In the genomic region with DNA sequence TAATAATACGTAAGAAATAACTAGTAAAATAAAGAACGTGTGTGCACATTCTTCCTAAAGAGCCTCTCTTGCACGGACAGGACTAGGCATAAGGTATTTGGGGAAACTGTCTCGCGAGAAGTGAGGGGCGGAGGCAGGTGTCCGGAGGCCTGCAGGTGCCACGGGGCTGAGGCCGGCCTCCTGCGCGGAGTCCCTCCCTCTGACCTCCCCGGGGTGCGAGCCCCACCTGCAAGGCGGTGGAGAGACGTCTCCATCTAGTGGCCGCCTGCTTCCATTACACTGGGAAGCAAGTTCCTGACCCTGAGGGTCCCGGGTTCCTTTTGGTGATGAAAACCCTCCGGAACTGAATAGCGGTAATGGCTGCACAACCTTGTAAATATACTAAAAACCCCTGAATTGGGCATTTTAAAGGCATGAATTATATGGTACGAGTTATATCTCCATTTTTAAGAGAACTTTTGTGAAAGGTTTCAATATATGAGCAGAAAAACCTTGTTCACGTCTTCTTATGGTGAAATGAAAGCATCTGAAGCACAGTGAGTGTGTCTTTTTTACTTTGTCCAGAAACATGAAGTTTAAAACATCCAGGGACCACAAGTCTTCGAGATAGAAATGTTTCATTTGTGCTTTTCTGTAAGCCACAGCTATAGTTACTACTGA, we compare ENCODE assay signal across 1 cellular context.
TF ChIP-seq lines count a peak whose summit lies in the region.

No MANE protein-coding gene starts in this region.

TF ChIP-seq in HepG2, 621 proteins besides CTCF, POLR2A, EP300 and RAD21 (continued from another document):
- TF ChIP-seq, protein P1, sequence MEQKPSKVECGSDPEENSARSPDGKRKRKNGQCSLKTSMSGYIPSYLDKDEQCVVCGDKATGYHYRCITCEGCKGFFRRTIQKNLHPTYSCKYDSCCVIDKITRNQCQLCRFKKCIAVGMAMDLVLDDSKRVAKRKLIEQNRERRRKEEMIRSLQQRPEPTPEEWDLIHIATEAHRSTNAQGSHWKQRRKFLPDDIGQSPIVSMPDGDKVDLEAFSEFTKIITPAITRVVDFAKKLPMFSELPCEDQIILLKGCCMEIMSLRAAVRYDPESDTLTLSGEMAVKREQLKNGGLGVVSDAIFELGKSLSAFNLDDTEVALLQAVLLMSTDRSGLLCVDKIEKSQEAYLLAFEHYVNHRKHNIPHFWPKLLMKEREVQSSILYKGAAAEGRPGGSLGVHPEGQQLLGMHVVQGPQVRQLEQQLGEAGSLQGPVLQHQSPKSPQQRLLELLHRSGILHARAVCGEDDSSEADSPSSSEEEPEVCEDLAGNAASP (CRISPR knock-in tag; IDR thresholded peaks at IDR 0.05; ENCODE audit: borderline replicate concordance), result 0 out of 2 replicates have a peak, but pooled peaks have one; percentile 18
- no peak for TF ChIP-seq ZNF143 (CRISPR knock-in tag; IDR thresholded peaks at IDR 0.05)
- TF ChIP-seq ZNF543 (CRISPR knock-in tag; IDR thresholded peaks at IDR 0.05), result no peak
- TF ChIP-seq ZNF331 (CRISPR knock-in tag; IDR thresholded peaks at IDR 0.05), result peak; percentile 15; the same call in 1 of the 2 replicates
- TF ChIP-seq, protein P2, sequence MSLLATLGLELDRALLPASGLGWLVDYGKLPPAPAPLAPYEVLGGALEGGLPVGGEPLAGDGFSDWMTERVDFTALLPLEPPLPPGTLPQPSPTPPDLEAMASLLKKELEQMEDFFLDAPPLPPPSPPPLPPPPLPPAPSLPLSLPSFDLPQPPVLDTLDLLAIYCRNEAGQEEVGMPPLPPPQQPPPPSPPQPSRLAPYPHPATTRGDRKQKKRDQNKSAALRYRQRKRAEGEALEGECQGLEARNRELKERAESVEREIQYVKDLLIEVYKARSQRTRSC (CRISPR knock-in tag; IDR thresholded peaks at IDR 0.05; ENCODE audit: low read depth), result no peak
- no peak for TF ChIP-seq ZC3H13 (CRISPR knock-in tag; IDR thresholded peaks at IDR 0.05)
- TF ChIP-seq, protein P3, sequence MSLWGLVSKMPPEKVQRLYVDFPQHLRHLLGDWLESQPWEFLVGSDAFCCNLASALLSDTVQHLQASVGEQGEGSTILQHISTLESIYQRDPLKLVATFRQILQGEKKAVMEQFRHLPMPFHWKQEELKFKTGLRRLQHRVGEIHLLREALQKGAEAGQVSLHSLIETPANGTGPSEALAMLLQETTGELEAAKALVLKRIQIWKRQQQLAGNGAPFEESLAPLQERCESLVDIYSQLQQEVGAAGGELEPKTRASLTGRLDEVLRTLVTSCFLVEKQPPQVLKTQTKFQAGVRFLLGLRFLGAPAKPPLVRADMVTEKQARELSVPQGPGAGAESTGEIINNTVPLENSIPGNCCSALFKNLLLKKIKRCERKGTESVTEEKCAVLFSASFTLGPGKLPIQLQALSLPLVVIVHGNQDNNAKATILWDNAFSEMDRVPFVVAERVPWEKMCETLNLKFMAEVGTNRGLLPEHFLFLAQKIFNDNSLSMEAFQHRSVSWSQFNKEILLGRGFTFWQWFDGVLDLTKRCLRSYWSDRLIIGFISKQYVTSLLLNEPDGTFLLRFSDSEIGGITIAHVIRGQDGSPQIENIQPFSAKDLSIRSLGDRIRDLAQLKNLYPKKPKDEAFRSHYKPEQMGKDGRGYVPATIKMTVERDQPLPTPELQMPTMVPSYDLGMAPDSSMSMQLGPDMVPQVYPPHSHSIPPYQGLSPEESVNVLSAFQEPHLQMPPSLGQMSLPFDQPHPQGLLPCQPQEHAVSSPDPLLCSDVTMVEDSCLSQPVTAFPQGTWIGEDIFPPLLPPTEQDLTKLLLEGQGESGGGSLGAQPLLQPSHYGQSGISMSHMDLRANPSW (CRISPR knock-in tag; IDR thresholded peaks at IDR 0.05; ENCODE audit: borderline replicate concordance), result no peak
- 0 out of 2 replicates have a peak, but pooled peaks have one; percentile 73 for TF ChIP-seq KDM3A (CRISPR knock-in tag; IDR thresholded peaks at IDR 0.05; ENCODE audit: low read depth)
- no peak for TF ChIP-seq THAP9 (CRISPR knock-in tag; IDR thresholded peaks at IDR 0.05; ENCODE audit: borderline replicate concordance)
- TF ChIP-seq PATZ1 (CRISPR knock-in tag; IDR thresholded peaks at IDR 0.05), result peak; percentile 52
- no peak for TF ChIP-seq GABPA (IDR thresholded peaks at IDR 0.05; ENCODE audit: low read depth, low read length)
- TF ChIP-seq GABPA (CRISPR knock-in tag; IDR thresholded peaks at IDR 0.05; ENCODE audit: low read depth), result no peak
- TF ChIP-seq HIVEP1 (CRISPR knock-in tag; IDR thresholded peaks at IDR 0.05), result no peak
- no peak for TF ChIP-seq GPBP1L1 (CRISPR knock-in tag; IDR thresholded peaks at IDR 0.05)
- peak; percentile 44 for TF ChIP-seq SMC3 (IDR thresholded peaks at IDR 0.05; ENCODE audit: low read length)
- peak; percentile 99 for TF ChIP-seq RARG (CRISPR knock-in tag; IDR thresholded peaks at IDR 0.05; ENCODE audit: low read depth)
- peak; percentile 12 for TF ChIP-seq TEAD3 (CRISPR knock-in tag; optimal IDR thresholded peaks at IDR 0.05; ENCODE audit: borderline replicate concordance)
- TF ChIP-seq HNRNPLL (IDR thresholded peaks at IDR 0.05; ENCODE audit: low read depth, low read length, poor library complexity, severe bottlenecking), result no peak
TF ChIP-seq in HepG2: peak in this region for 26.
